In genomic region chr19:30685601-30686000, GRCh38 we compare ENCODE assay signal across 1 cellular context.
TF ChIP-seq lines count a peak whose summit lies in the region.

No MANE protein-coding gene starts in this region.

TF ChIP-seq in GM23338, 12 proteins besides CTCF, POLR2A, EP300 and RAD21 (continued from another document):
- TF ChIP-seq ZNF462 (CRISPR knock-in tag; IDR thresholded peaks at IDR 0.05): no peak
